Comparison of ENCODE assay signal across 10 cellular contexts in the genomic region with DNA sequence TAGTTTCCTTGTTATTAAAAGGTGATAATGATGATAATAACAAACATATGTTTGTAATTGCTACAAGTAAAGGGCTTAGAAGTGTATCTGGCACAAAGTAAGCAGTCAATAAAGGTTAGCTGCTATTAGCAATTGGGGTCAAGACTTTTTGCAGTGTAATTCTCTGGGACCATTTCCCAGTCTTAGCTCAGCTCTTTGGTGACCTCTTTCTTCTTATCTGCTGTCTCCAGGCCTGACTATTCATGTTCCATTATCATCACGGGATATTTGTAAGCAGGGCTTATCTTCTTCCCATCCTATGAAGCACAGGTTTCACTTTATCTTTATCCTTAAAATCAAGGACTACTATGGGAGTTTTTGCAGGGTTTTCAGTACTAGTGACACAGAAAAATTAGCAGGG.
A peak's percentile ranks its signal among the peaks of the same experiment; 100 is the strongest.
DNase-seq lines count a peak whose midpoint lies in the region; ATAC-seq and TF ChIP-seq lines count a peak whose summit lies in the region.
"Had no signal": no experiment of that assay in that cellular context is flagged by ENCODE, and none has a peak within 500 bp of the region (broad histone marks: within the 10 kb centered on the region; RNA-seq: fewer than 3 reads in every experiment).

No MANE protein-coding gene starts in this region.

- H3K36me3 Mint-ChIP-seq in stimulated activated naive CD8-positive, alpha-beta T cell treated with anti-CD3 and anti-CD28 coated beads, Interleukin-15, Interleukin-2, amounts not matched to agents 100 ng/mL and 50 ng/mL, for 24 hours (ENCODE audit: low read depth) = peaks cover 61% of the 10 kb centered on the region
- no peaks in the 10 kb centered on the region for H3K36me3 Mint-ChIP-seq in MCF 10A (ENCODE audit: insufficient read depth, unreplicated experiment)

- no peak for DNase-seq in stimulated activated naive CD8-positive, alpha-beta T cell treated with anti-CD3 and anti-CD28 coated beads, Interleukin-15, Interleukin-2, amounts not matched to agents 100 U/mL and 50 U/mL, for 24 hours
- DNase-seq in MCF 10A (ENCODE audit: unreplicated experiment) (no peak), lower lobe of right lung (no peak), aorta (no peak)
- DNase-seq: BE2C, SHP77 had no signal

- WGBS in aorta, 2 donors = 0 to 5% methylated on average over 1 of the region's 1 CpG

- CTCF ChIA-PET in MCF 10A (lab: Yijun Ruan, JAX) = interaction anchor here (0.6 to 1.6 kb wide), 7 partner anchors 12 to 259 kb away, joined by 3 to 5 read pairs (median 3); no protein-coding TSS in a partner anchor

- peaks cover 61% of the 10 kb centered on the region for H3K4me1 Mint-ChIP-seq in stimulated activated naive CD8-positive, alpha-beta T cell treated with anti-CD3 and anti-CD28 coated beads, Interleukin-15, Interleukin-2, amounts not matched to agents 100 ng/mL and 50 ng/mL, for 24 hours (ENCODE audit: low read depth)
- peaks cover 18% of the 10 kb centered on the region for H3K4me1 Mint-ChIP-seq in MCF 10A (ENCODE audit: insufficient read depth, unreplicated experiment)

- H3K4me3 Mint-ChIP-seq in stimulated activated naive CD8-positive, alpha-beta T cell treated with anti-CD3 and anti-CD28 coated beads, Interleukin-15, Interleukin-2, amounts not matched to agents 100 ng/mL and 50 ng/mL, for 24 hours = no peak overlapping the region
- no peak overlapping the region for H3K4me3 Mint-ChIP-seq in MCF 10A (ENCODE audit: unreplicated experiment)

- TF ChIP-seq CTCF in MCF 10A (IDR thresholded peaks at IDR 0.05; ENCODE audit: unreplicated experiment) (no peak), lower lobe of right lung (IDR thresholded peaks at IDR 0.05) (no peak)

- no peaks in the 10 kb centered on the region for H3K9me3 Mint-ChIP-seq in stimulated activated naive CD8-positive, alpha-beta T cell treated with anti-CD3 and anti-CD28 coated beads, Interleukin-15, Interleukin-2, amounts not matched to agents 100 ng/mL and 50 ng/mL, for 24 hours
- no peaks in the 10 kb centered on the region for H3K9me3 Mint-ChIP-seq in MCF 10A (ENCODE audit: unreplicated experiment)

- H3K9me3 ChIP-seq in lower lobe of right lung (no peaks in the 10 kb centered on the region), aorta (ENCODE audit: control insufficient read depth, low read length) (no peaks in the 10 kb centered on the region)
- H3K9me3 ChIP-seq: BE2C had no signal

- H3K27ac ChIP-seq in lower lobe of right lung (peak overlapping the region; percentile 65), aorta (ENCODE audit: low read depth in 1 of 2, low read length in 2 of 2) (peak overlapping the region; percentile 16 to 85)

- no TSS peak for BruUV-seq in MCF 10A (replicated peaks; lab: Mats Ljungman, UMichigan)

- no peak for ATAC-seq in stimulated activated naive CD8-positive, alpha-beta T cell treated with anti-CD3 and anti-CD28 coated beads, Interleukin-15, Interleukin-2, amounts not matched to agents 100 U/mL and 50 U/mL, for 24 hours
- ATAC-seq in lower lobe of right lung = peak; percentile 15 to 18
- peak; percentile 79 for ATAC-seq in aorta (ENCODE audit: low FRiP score)
- no peak for ATAC-seq in HG03521 (IDR thresholded peaks at IDR 0.05; ENCODE audit: unreplicated experiment)
- no peak for ATAC-seq in GM18861 (IDR thresholded peaks at IDR 0.05; ENCODE audit: unreplicated experiment)
- no peak for ATAC-seq in GM21515 (IDR thresholded peaks at IDR 0.05; ENCODE audit: unreplicated experiment)

- H3K4me1 ChIP-seq in lower lobe of right lung (peaks cover 15% of the 10 kb centered on the region), aorta (ENCODE audit: control insufficient read depth in 1 of 2, insufficient read depth in 2 of 2, low read length in 2 of 2) (peaks cover 3 to 11% of the 10 kb centered on the region in 2 donors)
- H3K4me1 ChIP-seq: BE2C had no signal

- no peaks in the 10 kb centered on the region for H3K27me3 Mint-ChIP-seq in stimulated activated naive CD8-positive, alpha-beta T cell treated with anti-CD3 and anti-CD28 coated beads, Interleukin-15, Interleukin-2, amounts not matched to agents 100 ng/mL and 50 ng/mL, for 24 hours
- H3K27me3 Mint-ChIP-seq in MCF 10A (ENCODE audit: insufficient read depth, unreplicated experiment) = no peaks in the 10 kb centered on the region

- H3K36me3 ChIP-seq in lower lobe of right lung = no peaks in the 10 kb centered on the region
- no peaks in the 10 kb centered on the region for H3K36me3 ChIP-seq in aorta (ENCODE audit: control insufficient read depth in 1 of 2, insufficient read depth in 2 of 2, low read length in 1 of 2)
- H3K36me3 ChIP-seq: BE2C had no signal

- POLR2A ChIA-PET in MCF 10A (lab: Yijun Ruan, JAX) = interaction anchor here (0.7 to 4.2 kb wide), 17 partner anchors 13 to 347 kb away, joined by 3 to 67 read pairs (median 4); no protein-coding TSS in a partner anchor

- H3K4me3 ChIP-seq in lower lobe of right lung (no peak overlapping the region), aorta (ENCODE audit: low read length in 2 of 2) (no peak overlapping the region)

- H3K27me3 ChIP-seq in lower lobe of right lung (ENCODE audit: low read depth) (no peaks in the 10 kb centered on the region), aorta (ENCODE audit: control insufficient read depth in 1 of 2, insufficient read depth in 2 of 2, low read length in 1 of 2) (no peaks in the 10 kb centered on the region)
- H3K27me3 ChIP-seq: BE2C had no signal

- intact Hi-C loops in MCF 10A (cut with micrococcal nuclease) = no loop called here
- intact Hi-C loops in lower lobe of right lung (cut with DNase I) = no loop called here
- intact Hi-C loops in aorta (cut with DNase I) = loop anchor here in 1 of 2 donors (5.0 kb wide), 1 partner anchor 72 kb away; no protein-coding TSS in a partner anchor

- peak overlapping the region; percentile 53 for H3K27ac Mint-ChIP-seq in stimulated activated naive CD8-positive, alpha-beta T cell treated with anti-CD3 and anti-CD28 coated beads, Interleukin-15, Interleukin-2, amounts not matched to agents 100 ng/mL and 50 ng/mL, for 24 hours
- H3K27ac Mint-ChIP-seq in MCF 10A (ENCODE audit: low read depth, unreplicated experiment) = peak overlapping the region; percentile 91

Comparison
In these comparisons a context has a peak if more than half of its experiments do, and no peak if none do; other contexts are left out.
1. ATAC-seq: peak in lower lobe of right lung (2 of 2) and aorta (single experiment); none in stimulated activated naive CD8-positive, alpha-beta T cell treated with anti-CD3 and anti-CD28 coated beads, Interleukin-15, Interleukin-2, amounts not matched to agents 100 U/mL and 50 U/mL, for 24 hours (single experiment), HG03521 (single experiment), GM18861 (single experiment) and GM21515 (single experiment).